ENCODE assay signal across 29 cellular contexts in the genomic region with DNA sequence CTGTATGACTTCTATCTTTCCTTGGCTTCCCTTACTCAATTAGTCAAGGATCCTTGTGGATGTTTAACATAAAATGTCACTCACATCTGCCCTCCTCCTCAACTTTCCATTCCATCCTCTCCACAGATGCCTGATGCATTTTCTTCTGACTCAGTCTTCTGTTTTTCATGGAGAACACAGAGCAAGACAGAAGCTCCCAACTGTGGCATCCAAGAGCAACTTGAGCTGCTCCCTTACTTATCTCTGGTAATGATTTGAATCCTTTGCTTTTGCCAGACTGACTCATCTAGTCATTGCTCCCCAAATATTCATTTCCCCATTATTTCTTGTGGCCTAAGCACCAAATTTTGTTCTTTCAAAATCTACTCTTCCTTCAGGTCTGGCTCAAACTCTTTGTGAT.
"Had no signal": no experiment of that assay in that cellular context is flagged by ENCODE, and none has a peak within 500 bp of the region (broad histone marks: within the 10 kb centered on the region; RNA-seq: fewer than 3 reads in every experiment).

No MANE protein-coding gene starts in this region.

- H3K4me3 Mint-ChIP-seq: activated CD4-positive, alpha-beta memory T cell treated with anti-CD3 and anti-CD28 coated beads for 36 hours; activated CD4-positive, alpha-beta T cell treated with anti-CD3 and anti-CD28 coated beads, Interleukin-2, amount 10 ng/mL, durations not matched to agents 7 days and 5 days; activated naive CD8-positive, alpha-beta T cell treated with anti-CD3 and anti-CD28 coated beads, Interleukin-2, amount 50 U/mL, for 24 hours; activated T-cell treated with anti-CD3 and anti-CD28 coated beads, Interleukin-2, amount 50 U/mL, for 4 hours; T-helper 1 cell treated with Interleukin-12 subunit alpha and Interleukin-12 subunit beta and Interleukin-4 antibody, amounts not matched to agents 30 μg/mL and 1 μg/mL, for 36 hours had no signal

- H3K27me3 Mint-ChIP-seq: activated CD4-positive, alpha-beta memory T cell treated with anti-CD3 and anti-CD28 coated beads for 36 hours; activated CD4-positive, alpha-beta T cell treated with anti-CD3 and anti-CD28 coated beads, Interleukin-2, amount 10 ng/mL, durations not matched to agents 7 days and 5 days; activated naive CD8-positive, alpha-beta T cell treated with anti-CD3 and anti-CD28 coated beads, Interleukin-2, amount 50 U/mL, for 24 hours had no signal

- H3K4me3 ChIP-seq: ascending aorta, body of pancreas, SJSA1 had no signal

- H3K9me3 Mint-ChIP-seq: activated CD4-positive, alpha-beta memory T cell treated with anti-CD3 and anti-CD28 coated beads for 36 hours; activated CD4-positive, alpha-beta T cell treated with anti-CD3 and anti-CD28 coated beads, Interleukin-2, amount 10 ng/mL, durations not matched to agents 7 days and 5 days; activated naive CD4-positive, alpha-beta T cell treated with anti-CD3 and anti-CD28 coated beads, Interleukin-2, amount 50 U/mL, for 72 hours; activated naive CD8-positive, alpha-beta T cell treated with anti-CD3 and anti-CD28 coated beads, Interleukin-2, amount 50 U/mL, for 24 hours; activated T-cell treated with anti-CD3 and anti-CD28 coated beads, Interleukin-2, amount 50 U/mL, for 4 hours; T-helper 1 cell treated with Interleukin-12 subunit alpha and Interleukin-12 subunit beta and Interleukin-4 antibody, amounts not matched to agents 30 μg/mL and 1 μg/mL, for 36 hours had no signal

- FAIRE-seq: bronchial epithelial cell, RCC 7860, TTC549 had no signal

- H3K36me3 Mint-ChIP-seq: activated CD4-positive, alpha-beta memory T cell treated with anti-CD3 and anti-CD28 coated beads for 36 hours; activated naive CD4-positive, alpha-beta T cell treated with anti-CD3 and anti-CD28 coated beads, Interleukin-2, amount 50 U/mL, for 72 hours had no signal

- DNase-seq: activated CD4-positive, alpha-beta memory T cell treated with anti-CD3 and anti-CD28 coated beads for 36 hours; activated CD4-positive, alpha-beta T cell treated with anti-CD3 and anti-CD28 coated beads, Interleukin-2, amount 10 ng/mL, durations not matched to agents 7 days and 5 days; activated CD4-positive, CD25-positive, alpha-beta regulatory T cell; activated CD8-positive, alpha-beta memory T cell treated with anti-CD3 and anti-CD28 coated beads for 24 hours; activated effector memory CD4-positive, alpha-beta T cell treated with anti-CD3 and anti-CD28 coated beads, Interleukin-2, amount 50 U/mL, for 16 hours; activated naive CD4-positive, alpha-beta T cell treated with Interleukin-2 at 50 U/mL for 16 hours; activated naive CD8-positive, alpha-beta T cell treated with anti-CD3 and anti-CD28 coated beads, Interleukin-2, amount 50 U/mL, for 24 hours; activated T-cell treated with anti-CD3 and anti-CD28 coated beads, Interleukin-2, amount 50 U/mL, for 4 hours; amniotic stem cell; body of pancreas; Kasumi-1; KBM-7; NCI-H1105 treated with DMSO at 0.1 percent for 48 hours; NCI-H1436 treated with DMSO at 0.1 percent for 48 hours; NCI-H187; NCI-H2081 treated with DMSO at 0.1 percent for 48 hours; NCI-H446; NCI-H524; PC-3; SHP77; SW 1271; T1000 had no signal

- H3K4me1 Mint-ChIP-seq: activated CD4-positive, alpha-beta T cell treated with anti-CD3 and anti-CD28 coated beads, Interleukin-2, amount 10 ng/mL, durations not matched to agents 7 days and 5 days; activated naive CD8-positive, alpha-beta T cell treated with anti-CD3 and anti-CD28 coated beads, Interleukin-2, amount 50 U/mL, for 24 hours had no signal

- H3K27ac Mint-ChIP-seq: activated CD4-positive, alpha-beta memory T cell treated with anti-CD3 and anti-CD28 coated beads for 36 hours; activated CD4-positive, alpha-beta T cell treated with anti-CD3 and anti-CD28 coated beads, Interleukin-2, amount 10 ng/mL, durations not matched to agents 7 days and 5 days; activated naive CD4-positive, alpha-beta T cell treated with anti-CD3 and anti-CD28 coated beads, Interleukin-2, amount 50 U/mL, for 72 hours; activated naive CD8-positive, alpha-beta T cell treated with anti-CD3 and anti-CD28 coated beads, Interleukin-2, amount 50 U/mL, for 24 hours; T-helper 1 cell treated with Interleukin-12 subunit alpha and Interleukin-12 subunit beta and Interleukin-4 antibody, amounts not matched to agents 30 μg/mL and 1 μg/mL, for 36 hours had no signal
